Comparison of ENCODE assay signal across 11 cellular contexts in the genomic region with DNA sequence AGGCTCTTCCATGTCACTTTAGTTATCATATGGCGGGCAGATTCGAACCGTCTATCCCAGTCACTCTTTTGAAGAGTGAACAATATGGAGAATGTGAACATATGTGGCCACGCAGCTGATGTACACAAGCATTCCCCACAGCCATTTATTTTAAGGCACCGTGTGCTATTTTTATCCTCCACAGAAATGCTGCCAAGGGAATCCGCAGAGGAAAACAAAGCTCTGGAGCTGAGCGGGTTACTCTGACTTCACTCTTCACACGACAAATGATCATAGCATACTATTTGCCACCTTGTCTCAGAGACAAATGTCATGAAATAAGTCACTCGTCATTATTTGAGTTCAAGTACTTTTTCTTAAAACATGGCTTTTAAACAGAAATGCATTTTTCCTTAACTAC.
DNase-seq lines count a peak whose midpoint lies in the region; ATAC-seq and TF ChIP-seq lines count a peak whose summit lies in the region.
"Had no signal": no experiment of that assay in that cellular context is flagged by ENCODE, and none has a peak within 500 bp of the region (broad histone marks: within the 10 kb centered on the region; RNA-seq: fewer than 3 reads in every experiment).

No MANE protein-coding gene starts in this region.

- intact Hi-C loops in left cardiac atrium (cut with DNase I), result loop anchor here in 1 of 2 donors (5.0 kb wide), 3 partner anchors 68 to 287 kb away; no protein-coding TSS in a partner anchor

- peak overlapping the region; percentile 86 for H3K27ac ChIP-seq in cardiac muscle cell

- ATAC-seq in left cardiac atrium, result no peak
- ATAC-seq in HG02763 (IDR thresholded peaks at IDR 0.05; ENCODE audit: unreplicated experiment), result no peak
- no peak for ATAC-seq in GM18505 (IDR thresholded peaks at IDR 0.05; ENCODE audit: unreplicated experiment)

- no peaks in the 10 kb centered on the region for H3K27me3 ChIP-seq in cardiac muscle cell

- H3K9me3 ChIP-seq in cardiac muscle cell (ENCODE audit: low read depth), result no peaks in the 10 kb centered on the region

- no peak for TF ChIP-seq CTCF in cardiac muscle cell (IDR thresholded peaks at IDR 0.05; ENCODE audit: low read depth, low read length)
- TF ChIP-seq CTCF in fibroblast of pulmonary artery (IDR thresholded peaks at IDR 0.05; ENCODE audit: low read length, missing control alignments), result no peak

- H3K36me3 ChIP-seq in cardiac muscle cell, result no peaks in the 10 kb centered on the region

- peak; percentile 37 to 46 for DNase-seq in cardiac muscle cell (ENCODE audit: low read depth in 1 of 2, low spot score in 1 of 2)
- DNase-seq in left cardiac atrium, result no peak
- peak; percentile 42 for DNase-seq in fibroblast of pulmonary artery (ENCODE audit: low read depth)
- DNase-seq in occipital lobe (lab: John Stamatoyannopoulos, UW), result peak; percentile 11
- DNase-seq in NCI-H1048 (lab: John Stamatoyannopoulos, UW), result no peak
- no peak for DNase-seq in mesenteric fat pad (ENCODE audit: low spot score)
- DNase-seq: activated CD4-positive, alpha-beta T cell treated with anti-CD3 and anti-CD28 coated beads, Interleukin-2, amount 50 U/mL, for 1 hour; DMS79; NCI-H69 had no signal

- TF ChIP-seq POLR2A in GM18505 (IDR thresholded peaks at IDR 0.05; ENCODE audit: borderline replicate concordance, extremely low read depth, insufficient read depth, insufficient read length), result no peak

- peaks cover 50% of the 10 kb centered on the region for H3K4me1 ChIP-seq in cardiac muscle cell (ENCODE audit: low read depth)

- H3K4me3 ChIP-seq in cardiac muscle cell (no peak overlapping the region), fibroblast of pulmonary artery (replicated peaks; ENCODE audit: low read depth, low read length) (no peak overlapping the region)

Comparison
In these comparisons a context has a peak if more than half of its experiments do, and no peak if none do; other contexts are left out.
1. DNase-seq: peak in cardiac muscle cell (2 of 2), fibroblast of pulmonary artery (single experiment) and occipital lobe (single experiment); none in left cardiac atrium (single experiment), NCI-H1048 (single experiment) and mesenteric fat pad (single experiment).